ENCODE assay signal across 11 cellular contexts in genomic region chr1:89465201-89465600, GRCh38. TPM values are rescaled to one million over a fixed set of nuclear protein-coding genes. Genes with fewer than 3 reads are reported as not detected.
DNase-seq lines count a peak whose midpoint lies in the region; ATAC-seq and TF ChIP-seq lines count a peak whose summit lies in the region.
"Had no signal": no experiment of that assay in that cellular context is flagged by ENCODE, and none has a peak within 500 bp of the region (broad histone marks: within the 10 kb centered on the region; RNA-seq: fewer than 3 reads in every experiment).

No MANE protein-coding gene starts in this region.

- H3K9me3 ChIP-seq in breast epithelium: no peaks in the 10 kb centered on the region
- H3K9me3 ChIP-seq: tibial artery had no signal

- TF ChIP-seq CTCF in MCF 10A (IDR thresholded peaks at IDR 0.05; ENCODE audit: unreplicated experiment): no peak
- TF ChIP-seq CTCF in breast epithelium (IDR thresholded peaks at IDR 0.05): no peak

- no peaks in the 10 kb centered on the region for H3K27me3 ChIP-seq in breast epithelium
- H3K27me3 ChIP-seq: tibial artery had no signal

- no peak overlapping the region for H3K4me3 Mint-ChIP-seq in MCF 10A (ENCODE audit: unreplicated experiment)
- H3K4me3 Mint-ChIP-seq in T-helper 2 cell treated with Interferon-gamma antibody and Interleukin-4, amounts not matched to agents 5 μg/mL and 100 μg/mL, for 36 hours: no peak overlapping the region
- H3K4me3 Mint-ChIP-seq in stimulated activated naive CD8-positive, alpha-beta T cell treated with anti-CD3 and anti-CD28 coated beads, Interleukin-15, Interleukin-2, amounts not matched to agents 100 ng/mL and 50 ng/mL, for 24 hours: peak overlapping the region; percentile 15

- no peaks in the 10 kb centered on the region for H3K4me1 ChIP-seq in breast epithelium
- H3K4me1 ChIP-seq: tibial artery had no signal

- no peaks in the 10 kb centered on the region for H3K9me3 Mint-ChIP-seq in MCF 10A (ENCODE audit: unreplicated experiment)
- no peaks in the 10 kb centered on the region for H3K9me3 Mint-ChIP-seq in T-helper 2 cell treated with Interferon-gamma antibody and Interleukin-4, amounts not matched to agents 5 μg/mL and 100 μg/mL, for 36 hours
- peaks cover 3% of the 10 kb centered on the region for H3K9me3 Mint-ChIP-seq in stimulated activated naive CD8-positive, alpha-beta T cell treated with anti-CD3 and anti-CD28 coated beads, Interleukin-15, Interleukin-2, amounts not matched to agents 100 ng/mL and 50 ng/mL, for 24 hours

- BruUV-seq in MCF 10A (replicated peaks; lab: Mats Ljungman, UMichigan): no TSS peak

- no peaks in the 10 kb centered on the region for H3K36me3 ChIP-seq in breast epithelium
- H3K36me3 ChIP-seq: tibial artery had no signal

- DNase-seq in MCF 10A (ENCODE audit: unreplicated experiment) (peak; percentile 45), breast epithelium (ENCODE audit: low spot score in 2 of 2) (no peak), NCI-H1092 treated with DMSO at 0.1 percent for 48 hours (lab: John Stamatoyannopoulos, UW) (no peak), NCI-H446 treated with DMSO at 0.1 percent for 48 hours (lab: John Stamatoyannopoulos, UW) (no peak), germinal center (ENCODE audit: low spot score) (no peak)
- DNase-seq in T-helper 2 cell treated with Interferon-gamma antibody and Interleukin-4, amounts not matched to agents 5 μg/mL and 100 μg/mL, for 36 hours (ENCODE audit: low spot score): peak; percentile 53
- DNase-seq: NCI-H1092, tibial artery had no signal

- peaks cover 5% of the 10 kb centered on the region for H3K4me1 Mint-ChIP-seq in MCF 10A (ENCODE audit: insufficient read depth, unreplicated experiment)
- peaks cover 30% of the 10 kb centered on the region for H3K4me1 Mint-ChIP-seq in T-helper 2 cell treated with Interferon-gamma antibody and Interleukin-4, amounts not matched to agents 5 μg/mL and 100 μg/mL, for 36 hours (ENCODE audit: low read depth)
- peaks cover 35% of the 10 kb centered on the region for H3K4me1 Mint-ChIP-seq in stimulated activated naive CD8-positive, alpha-beta T cell treated with anti-CD3 and anti-CD28 coated beads, Interleukin-15, Interleukin-2, amounts not matched to agents 100 ng/mL and 50 ng/mL, for 24 hours (ENCODE audit: low read depth)

- intact Hi-C loops in MCF 10A (cut with micrococcal nuclease): no loop called here
- intact Hi-C loops in breast epithelium (cut with DNase I; ENCODE audit: low total_unique reads): no loop called here

- no peak overlapping the region for H3K27ac ChIP-seq in breast epithelium
- H3K27ac ChIP-seq: tibial artery had no signal

- no peak for TF ChIP-seq POLR2A in breast epithelium (IDR thresholded peaks at IDR 0.05)

- POLR2A ChIA-PET in MCF 10A (lab: Yijun Ruan, JAX): interaction anchor here (0.6 to 1.1 kb wide), 3 partner anchors 24 to 440 kb away, joined by 3 to 4 read pairs (median 3); no protein-coding TSS in a partner anchor

- peaks cover 15% of the 10 kb centered on the region for H3K27me3 Mint-ChIP-seq in MCF 10A (ENCODE audit: insufficient read depth, unreplicated experiment)
- peaks cover 76% of the 10 kb centered on the region for H3K27me3 Mint-ChIP-seq in T-helper 2 cell treated with Interferon-gamma antibody and Interleukin-4, amounts not matched to agents 5 μg/mL and 100 μg/mL, for 36 hours (ENCODE audit: low read depth)
- H3K27me3 Mint-ChIP-seq in stimulated activated naive CD8-positive, alpha-beta T cell treated with anti-CD3 and anti-CD28 coated beads, Interleukin-15, Interleukin-2, amounts not matched to agents 100 ng/mL and 50 ng/mL, for 24 hours: peaks cover 81% of the 10 kb centered on the region

- no peak overlapping the region for H3K4me3 ChIP-seq in breast epithelium
- H3K4me3 ChIP-seq: tibial artery had no signal

- H3K27ac Mint-ChIP-seq in MCF 10A (ENCODE audit: low read depth, unreplicated experiment): no peak overlapping the region
- H3K27ac Mint-ChIP-seq in T-helper 2 cell treated with Interferon-gamma antibody and Interleukin-4, amounts not matched to agents 5 μg/mL and 100 μg/mL, for 36 hours: no peak overlapping the region
- H3K27ac Mint-ChIP-seq in stimulated activated naive CD8-positive, alpha-beta T cell treated with anti-CD3 and anti-CD28 coated beads, Interleukin-15, Interleukin-2, amounts not matched to agents 100 ng/mL and 50 ng/mL, for 24 hours: peak overlapping the region; percentile 42

- CTCF ChIA-PET in MCF 10A (lab: Yijun Ruan, JAX): interaction anchor here (0.6 to 1.5 kb wide), 6 partner anchors 9 to 444 kb away, joined by 3 to 6 read pairs (median 4); no protein-coding TSS in a partner anchor

- no peaks in the 10 kb centered on the region for H3K36me3 Mint-ChIP-seq in MCF 10A (ENCODE audit: insufficient read depth, unreplicated experiment)
- no peaks in the 10 kb centered on the region for H3K36me3 Mint-ChIP-seq in T-helper 2 cell treated with Interferon-gamma antibody and Interleukin-4, amounts not matched to agents 5 μg/mL and 100 μg/mL, for 36 hours (ENCODE audit: low read depth)
- no peaks in the 10 kb centered on the region for H3K36me3 Mint-ChIP-seq in stimulated activated naive CD8-positive, alpha-beta T cell treated with anti-CD3 and anti-CD28 coated beads, Interleukin-15, Interleukin-2, amounts not matched to agents 100 ng/mL and 50 ng/mL, for 24 hours (ENCODE audit: low read depth)

- peak; percentile 87 for ATAC-seq in HG02981 (IDR thresholded peaks at IDR 0.05; ENCODE audit: unreplicated experiment)
- ATAC-seq: Right ventricle myocardium inferior had no signal

RNA-seq across cellular contexts. Expression of gene LRRC8B, which starts 59.4 kb away (rescaled TPM):
- total RNA-seq in MCF 10A (2022): 7.0 and 9.7 TPM in 2 replicates
- 10 to 100 TPM; 11.5 to 25.3 (median 12.3) TPM for total RNA-seq in breast epithelium

Comparison
In these comparisons a context has a peak if more than half of its experiments do, and no peak if none do; other contexts are left out.
1. DNase-seq: peak in MCF 10A (single experiment) and T-helper 2 cell treated with Interferon-gamma antibody and Interleukin-4, amounts not matched to agents 5 μg/mL and 100 μg/mL, for 36 hours (single experiment); none in breast epithelium (0 of 2), NCI-H1092 treated with DMSO at 0.1 percent for 48 hours (single experiment), NCI-H446 treated with DMSO at 0.1 percent for 48 hours (single experiment) and germinal center (single experiment).